In genomic region chr7:87344446-87344845, GRCh38 we compare ENCODE assay signal across 8 cellular contexts. TPM values are rescaled to one million over a fixed set of nuclear protein-coding genes. Genes with fewer than 3 reads are reported as not detected.
DNase-seq lines count a peak whose midpoint lies in the region; ATAC-seq and TF ChIP-seq lines count a peak whose summit lies in the region.
"Had no signal": no experiment of that assay in that cellular context is flagged by ENCODE, and none has a peak within 500 bp of the region (broad histone marks: within the 10 kb centered on the region; RNA-seq: fewer than 3 reads in every experiment).

No MANE protein-coding gene starts in this region.

- TF ChIP-seq EP300 in stomach (IDR thresholded peaks at IDR 0.05): no peak

- H3K4me3 ChIP-seq in WERI-Rb-1 (ENCODE audit: low read depth, low read length): peak overlapping the region; percentile 66
- peak overlapping the region; percentile 58 for H3K4me3 ChIP-seq in right cardiac atrium (ENCODE audit: low read length)
- peak overlapping the region; percentile 62 to 73 (median 68) for H3K4me3 ChIP-seq in stomach

- ATAC-seq in right cardiac atrium: no peak
- ATAC-seq in GM21447 (IDR thresholded peaks at IDR 0.05; ENCODE audit: unreplicated experiment): no peak
- ATAC-seq in HG02885 (IDR thresholded peaks at IDR 0.05; ENCODE audit: poor library complexity, unreplicated experiment): no peak

- H3K27me3 ChIP-seq in WERI-Rb-1 (ENCODE audit: insufficient read depth, low read depth, severe bottlenecking): no peaks in the 10 kb centered on the region
- H3K27me3 ChIP-seq in right cardiac atrium (ENCODE audit: control insufficient read depth, insufficient read depth): no peaks in the 10 kb centered on the region
- no peaks in the 10 kb centered on the region for H3K27me3 ChIP-seq in stomach

- 17% methylated on average over 2 of the region's 2 CpGs for WGBS in right cardiac atrium
- WGBS in stomach, 5 donors: 8 to 13% (median 12%) methylated on average over 2 of the region's 2 CpGs

- intact Hi-C loops in right cardiac atrium (cut with DNase I): no loop called here
- intact Hi-C loops in stomach (cut with DNase I; ENCODE audit: low total_unique reads): no loop called here

- TF ChIP-seq CTCF in WERI-Rb-1 (IDR thresholded peaks at IDR 0.05; ENCODE audit: low read depth, low read length) (no peak), stomach (IDR thresholded peaks at IDR 0.05) (no peak)

- TF ChIP-seq POLR2A in stomach (IDR thresholded peaks at IDR 0.05): no peak

- H3K36me3 ChIP-seq in WERI-Rb-1: peaks cover 10% of the 10 kb centered on the region
- peaks cover 0 to 26% (median 22%) of the 10 kb centered on the region in 4 donors for H3K36me3 ChIP-seq in stomach

- DNase-seq in HT-29 (ENCODE audit: low spot score) (peak; percentile 38), WERI-Rb-1 (no peak), right cardiac atrium (no peak), stomach (no peak), superior temporal gyrus (ENCODE audit: extremely low spot score) (no peak)
- DNase-seq: NCI-H748 treated with DMSO at 0.1 percent for 48 hours had no signal

- no peaks in the 10 kb centered on the region for H3K9me3 ChIP-seq in WERI-Rb-1 (ENCODE audit: severe bottlenecking)
- no peaks in the 10 kb centered on the region for H3K9me3 ChIP-seq in right cardiac atrium (ENCODE audit: control insufficient read depth, low read length)
- H3K9me3 ChIP-seq in stomach: no peaks in the 10 kb centered on the region

- H3K27ac ChIP-seq in WERI-Rb-1 (peak overlapping the region; percentile 74), right cardiac atrium (ENCODE audit: low read length) (no peak overlapping the region), stomach (peak overlapping the region in 4 of 5 donors; percentile 84 to 90 (median 88))

- H3K4me1 ChIP-seq in right cardiac atrium (ENCODE audit: control insufficient read depth, insufficient read depth, low read length) (no peaks in the 10 kb centered on the region), stomach (peaks cover 0 to 34% (median 20%) of the 10 kb centered on the region in 4 donors)

RNA-seq across cellular contexts. Expression of gene CROT, which starts 1.0 kb away (rescaled TPM):
- 2.6 and 4.4 TPM in 2 replicates for total RNA-seq in HT-29 (2014; rRNA removed; shearing (Covaris generic))
- total RNA-seq in right cardiac atrium (10 to 100 TPM in 2 of 4 donors, 1 to 10 TPM in 2; 7.1 to 13.3 (median 10.5) TPM), stomach (10 to 100 TPM in 2 of 5 donors, 1 to 10 TPM in 3; 2.9 to 48.7 (median 4.9) TPM)
- polyA plus RNA-seq in right cardiac atrium (6.3 TPM), stomach (10 to 100 TPM in 1 of 3 donors, 1 to 10 TPM in 2; 5.8 to 11.9 (median 5.9) TPM)
